7 cellular contexts compared by ENCODE assay signal in the genomic region with DNA sequence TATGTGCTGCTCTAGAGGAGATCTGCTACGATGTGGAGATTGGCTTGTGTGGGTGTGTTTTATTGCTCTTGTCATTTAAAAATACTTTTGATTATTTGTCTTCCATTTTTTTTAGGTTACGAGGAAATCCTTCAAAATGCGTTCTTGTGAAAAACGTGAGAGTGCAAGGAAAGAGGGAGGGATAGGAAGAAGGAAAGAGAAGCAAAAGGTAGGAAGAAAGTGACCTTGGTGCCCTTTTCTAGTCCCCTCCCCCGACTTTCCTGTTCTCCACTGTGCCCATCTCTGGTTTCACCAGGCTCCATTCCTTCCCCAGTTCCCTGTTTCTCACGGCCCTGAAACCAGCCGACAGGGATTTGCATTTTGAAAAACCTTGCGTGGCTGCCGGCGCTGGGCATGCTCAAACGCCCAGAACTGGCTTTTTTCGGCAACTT. TPM values are rescaled to one million over a fixed set of nuclear protein-coding genes. Genes with fewer than 3 reads are reported as not detected.
DNase-seq lines count a peak whose midpoint lies in the region; ATAC-seq, FAIRE-seq and TF ChIP-seq lines count a peak whose summit lies in the region.

No MANE protein-coding gene starts in this region.

- DNase-seq in IMR-90 (no peak), kidney (no peak), posterior vena cava (ENCODE audit: low spot score) (no peak), NCI-H1417 treated with DMSO at 0.1 percent for 48 hours (lab: John Stamatoyannopoulos, UW) (no peak)

- no peak overlapping the region for H3K56ac ChIP-seq in IMR-90 (ENCODE audit: extremely low read depth, insufficient read depth, low read length)

- peak overlapping the region; percentile 11 for H2BK5ac ChIP-seq in IMR-90 (ENCODE audit: low read depth, low read length, poor library complexity, severe bottlenecking)

- peak overlapping the region; percentile 65 for H4K5ac ChIP-seq in IMR-90 (ENCODE audit: low read depth, low read length)

- no TSS peak for BruUV-seq in IMR-90 (replicated peaks; lab: Mats Ljungman, UMichigan)

- peak overlapping the region; percentile 71 for H4K91ac ChIP-seq in IMR-90 (ENCODE audit: insufficient read depth, low read depth, low read length)

- H3K9me3 ChIP-seq in IMR-90 (ENCODE audit: control insufficient read depth, insufficient read depth, low read length) (no peaks in the 10 kb centered on the region), kidney (ENCODE audit: control insufficient read depth in 1 of 2, low read length in 2 of 2) (no peaks in the 10 kb centered on the region), stomach smooth muscle (ENCODE audit: control insufficient read depth in 2 of 2, low read length in 2 of 2) (no peaks in the 10 kb centered on the region)

- TF ChIP-seq CTCF in IMR-90 (conservative IDR thresholded peaks at IDR 0.05; ENCODE audit: low read depth, low read length), result no peak
- TF ChIP-seq CTCF in kidney (IDR thresholded peaks at IDR 0.05; ENCODE audit: borderline replicate concordance, extremely low read depth, insufficient read depth), result no peak

- peak overlapping the region; percentile 46 for H3K4me2 ChIP-seq in IMR-90 (ENCODE audit: low read depth, low read length)

- peak overlapping the region; percentile 86 for H2BK120ac ChIP-seq in IMR-90 (ENCODE audit: low read depth, low read length)

- H3K27me3 ChIP-seq in IMR-90 (ENCODE audit: control insufficient read depth, insufficient read depth, low read length), result no peaks in the 10 kb centered on the region
- H3K27me3 ChIP-seq in stomach smooth muscle (ENCODE audit: control insufficient read depth in 1 of 2, insufficient read depth in 2 of 2, low read length in 2 of 2), result no peaks in the 10 kb centered on the region

- H3K4me1 ChIP-seq in IMR-90 (ENCODE audit: control insufficient read depth, insufficient read depth, low read length) (peaks cover 8% of the 10 kb centered on the region), kidney (ENCODE audit: control insufficient read depth in 1 of 2, insufficient read depth in 1 of 2, low read depth in 1 of 2, low read length in 2 of 2) (peaks cover 0 to 2% of the 10 kb centered on the region in 2 donors), stomach smooth muscle (ENCODE audit: control insufficient read depth, insufficient read depth, low read length) (no peaks in the 10 kb centered on the region)

- peak overlapping the region; percentile 62; the same call in 2 of the 3 replicates for H2BK15ac ChIP-seq in IMR-90 (ENCODE audit: low read depth, low read length)

- TF ChIP-seq RAD21 in IMR-90 (IDR thresholded peaks at IDR 0.05; ENCODE audit: low read length), result no peak

- peak overlapping the region; percentile 72 for H2BK20ac ChIP-seq in IMR-90 (ENCODE audit: low read depth, low read length)

- peaks cover 6% of the 10 kb centered on the region; the same call in 1 of the 2 replicates for H3K9me1 ChIP-seq in IMR-90 (ENCODE audit: insufficient read depth, low read length)

- in situ Hi-C loops in IMR-90 (cut with MboI; ENCODE audit: low sequenced_read_pairs), result no loop called here

- CTCF ChIA-PET in IMR-90 (lab: Yijun Ruan, JAX), result interaction anchor here (0.6 to 1.4 kb wide), 11 partner anchors 29 to 290 kb away, joined by 3 to 4 read pairs (median 4); no protein-coding TSS in a partner anchor

- H3K14ac ChIP-seq in IMR-90 (replicated peaks; ENCODE audit: low read depth, low read length), result peak overlapping the region; percentile 89

- H3K27ac ChIP-seq in IMR-90 (ENCODE audit: insufficient read depth, low read length) (peak overlapping the region; percentile 11), angular gyrus (ENCODE audit: low read depth, low read length) (peak overlapping the region; percentile 92), kidney (ENCODE audit: low read depth in 2 of 2, low read length in 2 of 2) (peak overlapping the region; percentile 58 to 72), stomach smooth muscle (ENCODE audit: low read length) (peak overlapping the region; percentile 77)

- POLR2A ChIA-PET in IMR-90 (lab: Charles Lee; ENCODE audit: unreplicated experiment), result interaction anchor here (0.6 kb wide), 2 partner anchors 140 to 461 kb away, joined by 3 to 9 read pairs; no protein-coding TSS in a partner anchor

- peak overlapping the region; percentile 89; the same call in 1 of the 2 replicates for H3K23ac ChIP-seq in IMR-90 (ENCODE audit: low read depth, low read length)

- WGBS in IMR-90 (ENCODE audit: extremely low coverage in 2 of 2, insufficient read length in 1 of 2), 2 experiments, result 7% methylated on average over 2 of the region's 12 CpGs; no CpG with 5 or more reads in 1 of the 2 experiments

- H3K79me1 ChIP-seq in IMR-90 (ENCODE audit: low read depth in 1 of 2, low read length in 2 of 2), result peaks cover 7 to 30% of the 10 kb centered on the region in 2 experiments

- no peak; the same call in 1 of the 2 replicates for ATAC-seq in IMR-90 (ENCODE audit: low read depth)
- ATAC-seq in GM19324 (IDR thresholded peaks at IDR 0.05; ENCODE audit: low FRiP score, unreplicated experiment), result no peak

- H4K20me1 ChIP-seq in IMR-90 (ENCODE audit: insufficient read depth, low read length), result peaks cover 22% of the 10 kb centered on the region; the same call in 1 of the 2 replicates

- H4K8ac ChIP-seq in IMR-90 (ENCODE audit: low read depth in 2 of 2, low read length in 2 of 2), result peak overlapping the region; percentile 46 to 84; a peak in 1 of 4 replicates

- peak overlapping the region; percentile 95 for H2AFZ ChIP-seq in IMR-90 (replicated peaks; ENCODE audit: low read length, poor library complexity)

- no peak for TF ChIP-seq POLR2A in IMR-90 (IDR thresholded peaks at IDR 0.05; ENCODE audit: low read depth, low read length)

- peak overlapping the region; percentile 66 for H2AK5ac ChIP-seq in IMR-90 (ENCODE audit: low read depth, low read length)

- dilution Hi-C loops in IMR-90 (cut with HindIII; ENCODE audit: low sequenced_read_pairs, unreplicated experiment), result no loop called here

- peak overlapping the region; percentile 21 for H3K18ac ChIP-seq in IMR-90 (ENCODE audit: low read depth, low read length)

- no peak for FAIRE-seq in kidney (lab: Jason Lieb, UNC)

- intact Hi-C loops in IMR-90 (cut with micrococcal nuclease), result loop anchor here (1.0 to 5.0 kb wide), 4 partner anchors 37 to 525 kb away; no protein-coding TSS in a partner anchor
- intact Hi-C loops in kidney (cut with DNase I), result no loop called here
- intact Hi-C loops in posterior vena cava (cut with DNase I), result loop anchor here in 1 of 2 donors (10.0 kb wide), 1 partner anchor 151 kb away; no protein-coding TSS in a partner anchor

- H3K4me3 ChIP-seq in IMR-90 (ENCODE audit: insufficient read depth, low read depth, low read length), result peak overlapping the region; percentile 98
- H3K4me3 ChIP-seq in kidney (ENCODE audit: low read length in 2 of 2), result peak overlapping the region; percentile 64 to 95
- peak overlapping the region; percentile 69 to 88 for H3K4me3 ChIP-seq in stomach smooth muscle (ENCODE audit: low read length in 2 of 2)

- H3K9ac ChIP-seq in IMR-90 (ENCODE audit: low read depth, low read length) (peak overlapping the region; percentile 5), kidney (ENCODE audit: low read length in 2 of 2) (peak overlapping the region; percentile 49 to 70), stomach smooth muscle (ENCODE audit: low read length in 2 of 2) (peak overlapping the region; percentile 68 to 80)

- H3K4ac ChIP-seq in IMR-90 (ENCODE audit: low read depth, low read length), result peak overlapping the region; percentile 87

- peak overlapping the region; percentile 87 for H2AK9ac ChIP-seq in IMR-90 (replicated peaks; ENCODE audit: low read depth, low read length, poor library complexity)

- H3K36me3 ChIP-seq in IMR-90 (ENCODE audit: control insufficient read depth, insufficient read depth, low read length) (no peaks in the 10 kb centered on the region), kidney (ENCODE audit: control insufficient read depth in 1 of 2, insufficient read depth in 2 of 2, low read length in 2 of 2) (no peaks in the 10 kb centered on the region), stomach smooth muscle (ENCODE audit: control insufficient read depth in 2 of 2, insufficient read depth in 2 of 2, low read length in 2 of 2) (no peaks in the 10 kb centered on the region)

TF ChIP-seq in IMR-90, 13 proteins besides CTCF, POLR2A, EP300 and RAD21:
- no peak for TF ChIP-seq NFE2L2 (IDR thresholded peaks at IDR 0.05; ENCODE audit: low read depth, low read length)
- TF ChIP-seq FOS (IDR thresholded peaks at IDR 0.05; ENCODE audit: low read depth, low read length), result no peak
- TF ChIP-seq RFX5 (IDR thresholded peaks at IDR 0.05; ENCODE audit: low read depth, low read length), result no peak
- TF ChIP-seq BHLHE40 (IDR thresholded peaks at IDR 0.05; ENCODE audit: low read depth, low read length), result no peak
- no peak for TF ChIP-seq RCOR1 (IDR thresholded peaks at IDR 0.05; ENCODE audit: insufficient replicate concordance, low read length)
- no peak for TF ChIP-seq SMC3 (IDR thresholded peaks at IDR 0.05; ENCODE audit: low read depth, low read length)

RNA-seq across cellular contexts. Expression of a gene that starts 0.5 kb away (rescaled TPM):
- 26.5 and 44.2 TPM in 2 replicates for total RNA-seq in IMR-90 (2012; rRNA removed)
- polyA plus RNA-seq in IMR-90 (2012; rRNA removed), result 17.2 and 21.1 TPM in 2 replicates
- 5.6 and 5.7 TPM in 2 replicates for polyA plus RNA-seq in IMR-90 (2012; cell fraction: cytosol; rRNA removed)
- polyA plus RNA-seq in IMR-90 (2012; cell fraction: nucleus; rRNA removed; ENCODE audit: low replicate concordance), result 2.7 and 9.7 TPM in 2 replicates
- total RNA-seq in kidney, result 105 TPM
- 41.9 TPM for polyA plus RNA-seq in kidney (ENCODE audit: insufficient read depth, low read depth, low replicate concordance)
- 10 to 100 TPM; 36.1 to 53.7 TPM for total RNA-seq in posterior vena cava

Comparison
In these comparisons a context has a peak if more than half of its experiments do, and no peak if none do; other contexts are left out.
1. H3K27ac ChIP-seq: peak in every context shown above with its lines; median percentile 92 in angular gyrus; 77 in stomach smooth muscle; 65 in kidney; 11 in IMR-90.
2. H3K9ac ChIP-seq: peak in every context shown above with its lines; median percentile 74 in stomach smooth muscle; 60 in kidney; 5 in IMR-90.